ENCODE assay signal across 8 cellular contexts in the genomic region with DNA sequence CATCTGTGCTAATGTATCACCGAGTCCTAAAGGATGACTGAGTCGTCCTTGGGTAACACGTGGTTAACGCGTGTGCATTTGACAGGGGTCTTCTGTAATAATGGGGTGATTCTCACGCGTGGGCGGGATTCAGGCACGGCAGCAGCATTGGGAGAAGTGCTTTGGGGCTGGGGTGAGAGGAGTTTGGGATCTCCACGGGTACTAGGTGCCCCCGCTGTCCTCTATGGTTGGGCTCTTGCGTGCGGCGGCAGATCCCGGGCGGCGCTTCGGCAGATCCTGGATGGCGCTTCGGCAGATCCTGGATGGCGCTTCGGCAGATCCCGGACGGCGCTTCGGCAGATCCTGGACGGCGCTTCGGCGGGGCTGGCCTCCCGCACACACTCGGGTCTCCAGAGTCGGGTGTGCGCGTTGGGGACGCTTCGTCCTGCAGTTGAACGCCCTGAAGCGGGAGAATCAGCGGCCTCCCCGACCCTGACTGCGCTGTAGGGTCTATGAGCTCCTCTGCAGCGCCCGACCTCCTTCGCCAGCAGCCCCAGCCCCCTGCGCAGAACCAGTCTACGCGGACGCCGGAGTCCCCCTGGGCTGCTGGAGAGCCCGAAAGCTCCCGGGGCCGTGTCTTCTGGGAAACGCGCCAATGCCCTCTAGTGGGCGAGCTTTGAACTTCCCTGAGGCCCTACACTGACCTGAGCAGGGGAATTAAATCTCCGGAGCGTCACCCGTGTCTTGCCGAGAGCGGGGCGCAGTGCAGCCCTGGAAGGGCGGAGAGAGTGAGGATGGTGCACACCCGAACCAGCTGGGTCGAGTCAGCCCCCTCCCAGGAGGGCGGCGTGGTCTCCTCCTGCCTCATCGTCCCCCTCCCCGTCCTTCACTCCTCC. TPM values are rescaled to one million over a fixed set of nuclear protein-coding genes. Genes with fewer than 3 reads are reported as not detected.
A peak's percentile ranks its signal among the peaks of the same experiment; 100 is the strongest.
DNase-seq lines count a peak whose midpoint lies in the region; ATAC-seq and FAIRE-seq lines count a peak whose summit lies in the region.

No MANE protein-coding gene starts in this region.

- DNase-seq in GM18507 (ENCODE audit: extremely low spot score, insufficient read length, low read depth) (peak; percentile 77), NCI-H446 (lab: John Stamatoyannopoulos, UW) (peak; percentile 49 to 86), cerebellum (ENCODE audit: low spot score) (peak; percentile 90), kidney tubule cell (ENCODE audit: low spot score) (peak; percentile 69)
- peak; percentile 70 for DNase-seq in activated CD4-positive, alpha-beta T cell treated with anti-CD3 and anti-CD28 coated beads for 1 hour
- peak; percentile 64 to 78 for DNase-seq in stimulated activated CD4-positive, alpha-beta T cell treated with anti-CD3 and anti-CD28 coated beads, Interleukin-15, amount 100 ng/mL, for 48 hours (ENCODE audit: low read depth in 2 of 2)

- peak; percentile 64 for FAIRE-seq in GM18507 (lab: Jason Lieb, UNC)

- ATAC-seq in HG03159 (IDR thresholded peaks at IDR 0.05; ENCODE audit: unreplicated experiment) (peak; percentile 91), HG02840 (IDR thresholded peaks at IDR 0.05; ENCODE audit: low FRiP score, unreplicated experiment) (no peak)

RNA-seq across cellular contexts. Expression of gene EPHB3, which starts 48.1 kb away (rescaled TPM):
- total RNA-seq in cerebellum, result 9.2 TPM
